In the genomic region with DNA sequence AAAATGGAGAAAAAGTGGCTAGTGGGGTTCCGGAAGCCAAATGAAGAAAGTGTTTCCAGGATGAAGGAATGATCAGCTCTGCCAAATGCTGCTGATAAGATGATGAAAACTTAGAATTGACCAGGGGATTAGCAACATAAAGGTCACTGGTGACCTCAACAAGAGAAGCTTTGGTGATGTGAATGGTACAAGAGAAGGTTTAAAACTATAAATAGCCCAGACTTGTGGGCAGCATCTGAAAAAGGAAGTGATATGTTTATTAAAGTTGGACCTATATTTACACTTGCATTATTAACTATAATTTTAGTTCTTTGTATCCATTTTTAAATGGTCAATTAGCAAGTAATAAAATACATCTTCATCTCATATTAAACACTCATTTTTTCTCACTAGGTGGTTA, we compare ENCODE assay signal across 14 cellular contexts.
"Had no signal": no experiment of that assay in that cellular context is flagged by ENCODE, and none has a peak within 500 bp of the region (broad histone marks: within the 10 kb centered on the region; RNA-seq: fewer than 3 reads in every experiment).

No MANE protein-coding gene starts in this region.

- DNase-seq: activated CD4-positive, alpha-beta T cell treated with anti-CD3 and anti-CD28 coated beads for 48 hours; activated CD8-positive, alpha-beta T cell treated with anti-CD3 and anti-CD28 coated beads for 36 hours; activated gamma-delta T cell; activated T-cell treated with anti-CD3 and anti-CD28 coated beads, Interleukin-2, amount 50 U/mL, for 4 hours; caudate nucleus; cortex of kidney; effector CD8-positive, alpha-beta T cell; esophagus squamous epithelium; hippocampal formation; mammary epithelial cell; stimulated activated CD4-positive, alpha-beta T cell treated with anti-CD3 and anti-CD28 coated beads, Interleukin-1b, Interleukin-23, amount 100 ng/mL, for 48 hours had no signal

- H3K4me1 ChIP-seq: esophagus squamous epithelium, neural progenitor cell had no signal

- H3K9me3 ChIP-seq: esophagus squamous epithelium had no signal

- H3K4me3 ChIP-seq: esophagus squamous epithelium, neural progenitor cell had no signal

- H2AFZ ChIP-seq: neural progenitor cell had no signal

- H3K27ac ChIP-seq: esophagus squamous epithelium, neural progenitor cell had no signal

- H3K9ac ChIP-seq: neural progenitor cell had no signal

- ATAC-seq: activated CD8-positive, alpha-beta T cell treated with anti-CD3 and anti-CD28 coated beads for 36 hours; activated naive CD4-positive, alpha-beta T cell treated with anti-CD3 and anti-CD28 coated beads, Interleukin-2, amount 50 U/mL, for 72 hours; activated T-cell treated with anti-CD3 and anti-CD28 coated beads, Interleukin-2, amount 50 U/mL, for 4 hours; left lobe of liver had no signal

- H3K4me2 ChIP-seq: neural progenitor cell had no signal

- H3K27me3 ChIP-seq: neural progenitor cell had no signal

- H3K36me3 ChIP-seq: esophagus squamous epithelium, neural progenitor cell had no signal
